ENCODE assay signal across 8 cellular contexts in genomic region chr16:86761117-86761971, GRCh38.
DNase-seq lines count a peak whose midpoint lies in the region; ATAC-seq and TF ChIP-seq lines count a peak whose summit lies in the region.

No MANE protein-coding gene starts in this region.

- DNase-seq in NCI-H748 (lab: John Stamatoyannopoulos, UW; ENCODE audit: unreplicated experiment): peak; percentile 16
- DNase-seq in NCI-H748 treated with DMSO at 0.1 percent for 48 hours (lab: John Stamatoyannopoulos, UW): no peak
- DNase-seq in SK-MEL-5 (ENCODE audit: low read depth, low spot score): peak; percentile 63
- DNase-seq in astrocyte of the cerebellum (ENCODE audit: low read depth): no peak
- peak; percentile 3 to 12 for DNase-seq in stimulated activated CD4-positive, alpha-beta T cell treated with anti-CD3 and anti-CD28 coated beads, Interleukin-1b, Interleukin-23, amount 100 ng/mL, for 1 hour (ENCODE audit: low read depth in 2 of 2)
- DNase-seq in cerebellar cortex (ENCODE audit: low spot score): no peak

- no peaks in the 10 kb centered on the region for H3K36me3 ChIP-seq in iPS-15b (ENCODE audit: control insufficient read depth, insufficient read depth, low read length)

- in situ Hi-C loops in SK-MEL-5 (cut with HindIII; ENCODE audit: low pct_unique_long_range_greater_than_20kb, low sequenced_read_pairs): no loop called here
- in situ Hi-C loops in astrocyte of the cerebellum (cut with HindIII; ENCODE audit: low sequenced_read_pairs): loop anchor here (5.0 kb wide), 1 partner anchor 44 kb away; no protein-coding TSS in a partner anchor

- no peak overlapping the region for H3K4me3 ChIP-seq in astrocyte of the cerebellum (ENCODE audit: low read depth, low read length)
- H3K4me3 ChIP-seq in iPS-15b (ENCODE audit: low read depth, low read length): peak overlapping the region; percentile 12

- TF ChIP-seq CTCF in astrocyte of the cerebellum (IDR thresholded peaks at IDR 0.05; ENCODE audit: low read depth, low read length, missing control alignments): peak; percentile 95

- H3K4me1 ChIP-seq in iPS-15b (ENCODE audit: control insufficient read depth, insufficient read depth, low read length): no peaks in the 10 kb centered on the region

- H3K9ac ChIP-seq in iPS-15b (ENCODE audit: low read depth, low read length): no peak overlapping the region

- ATAC-seq in HG02678 (IDR thresholded peaks at IDR 0.05; ENCODE audit: unreplicated experiment): no peak

- H3K27me3 ChIP-seq in iPS-15b (ENCODE audit: control insufficient read depth, insufficient read depth, low read length): peaks cover 9% of the 10 kb centered on the region

- no peaks in the 10 kb centered on the region for H3K9me3 ChIP-seq in iPS-15b (ENCODE audit: control insufficient read depth, insufficient read depth, low read length)

Comparison
In these comparisons a context has a peak if more than half of its experiments do, and no peak if none do; other contexts are left out.
1. DNase-seq: peak in NCI-H748 (single experiment), SK-MEL-5 (single experiment) and stimulated activated CD4-positive, alpha-beta T cell treated with anti-CD3 and anti-CD28 coated beads, Interleukin-1b, Interleukin-23, amount 100 ng/mL, for 1 hour (2 of 2); none in NCI-H748 treated with DMSO at 0.1 percent for 48 hours (single experiment), astrocyte of the cerebellum (single experiment) and cerebellar cortex (single experiment).